16 cellular contexts compared by ENCODE assay signal in the genomic region with DNA sequence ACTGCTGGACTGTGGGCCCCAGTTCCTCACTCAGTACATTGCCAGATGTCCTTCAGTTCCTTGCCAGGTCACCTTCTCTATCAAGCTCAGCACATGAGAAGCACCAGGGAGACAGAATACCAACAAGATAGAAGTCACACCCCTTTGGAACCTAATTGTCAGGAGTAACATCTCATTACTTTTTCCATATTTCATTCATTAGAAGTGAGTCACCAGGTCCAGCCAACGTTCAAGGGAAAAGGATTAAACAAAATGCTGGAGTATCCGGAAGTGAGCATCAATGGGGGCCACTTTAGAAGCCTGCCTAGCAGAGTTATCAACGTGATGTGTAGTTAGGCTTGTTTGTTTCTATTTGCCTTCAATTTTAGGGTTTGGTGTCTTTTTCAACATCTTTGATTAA.
A peak's percentile ranks its signal among the peaks of the same experiment; 100 is the strongest.
DNase-seq lines count a peak whose midpoint lies in the region; ATAC-seq, FAIRE-seq and TF ChIP-seq lines count a peak whose summit lies in the region.
"Had no signal": no experiment of that assay in that cellular context is flagged by ENCODE, and none has a peak within 500 bp of the region (broad histone marks: within the 10 kb centered on the region; RNA-seq: fewer than 3 reads in every experiment).

No MANE protein-coding gene starts in this region.

- no peak for ATAC-seq in activated T-helper 17 cell treated with anti-CD3 and anti-CD28 coated beads, Interleukin-2, amount 50 U/mL, for 72 hours (replicated peaks)
- ATAC-seq: GM12878 had no signal

- no peak for TF ChIP-seq CTCF in choroid plexus epithelial cell (conservative IDR thresholded peaks at IDR 0.05; ENCODE audit: low read depth, low read length)

- DNase-seq in GM03348 (ENCODE audit: low spot score) (peak; percentile 46), RCC 7860 (ENCODE audit: low spot score) (peak; percentile 48), choroid plexus epithelial cell (ENCODE audit: low read depth) (peak; percentile 43), urothelium cell line (ENCODE audit: low spot score) (peak; percentile 63), T-helper 1 cell (no peak), dedifferentiated amniotic fluid mesenchymal stem cell (ENCODE audit: extremely low spot score) (no peak)
- DNase-seq: HCEC 1CT; NCI-H1436 treated with DMSO at 0.1 percent for 48 hours; NCI-H2081 treated with DMSO at 0.1 percent for 48 hours; NCI-H2227 treated with DMSO at 0.1 percent for 48 hours; NCI-H69; NK-92 treated with Interleukin-12 subunit alpha and Interleukin-12 subunit beta, amount 100 ng/mL, for 24 hours; OCI-M1 had no signal

- no peak for FAIRE-seq in RCC 7860 (lab: Jason Lieb, UNC)
- FAIRE-seq in urothelium cell line (lab: Jason Lieb, UNC) = peak; percentile 95
- FAIRE-seq: GM12878, GM18507 had no signal

- no peak overlapping the region for H3K4me3 Mint-ChIP-seq in activated T-helper 17 cell treated with anti-CD3 and anti-CD28 coated beads, Interleukin-2, amount 50 U/mL, for 72 hours

- no peaks in the 10 kb centered on the region for H3K36me3 Mint-ChIP-seq in activated T-helper 17 cell treated with anti-CD3 and anti-CD28 coated beads, Interleukin-2, amount 50 U/mL, for 72 hours (ENCODE audit: low read depth)

- no peaks in the 10 kb centered on the region for H3K4me1 Mint-ChIP-seq in activated T-helper 17 cell treated with anti-CD3 and anti-CD28 coated beads, Interleukin-2, amount 50 U/mL, for 72 hours

- H3K4me3 ChIP-seq in choroid plexus epithelial cell (ENCODE audit: low read depth, low read length) = no peak overlapping the region
- H3K4me3 ChIP-seq: GM12878 had no signal

- no peaks in the 10 kb centered on the region for H3K9me3 Mint-ChIP-seq in activated T-helper 17 cell treated with anti-CD3 and anti-CD28 coated beads, Interleukin-2, amount 50 U/mL, for 72 hours

- H3K27ac Mint-ChIP-seq in activated T-helper 17 cell treated with anti-CD3 and anti-CD28 coated beads, Interleukin-2, amount 50 U/mL, for 72 hours = no peak overlapping the region

- H3K27me3 Mint-ChIP-seq in activated T-helper 17 cell treated with anti-CD3 and anti-CD28 coated beads, Interleukin-2, amount 50 U/mL, for 72 hours = peaks cover 13% of the 10 kb centered on the region

Comparison
In these comparisons a context has a peak if more than half of its experiments do, and no peak if none do; other contexts are left out.
1. DNase-seq: peak in GM03348 (single experiment), RCC 7860 (single experiment), choroid plexus epithelial cell (single experiment) and urothelium cell line (single experiment); none in T-helper 1 cell (0 of 5) and dedifferentiated amniotic fluid mesenchymal stem cell (single experiment).